ENCODE assay signal across 9 cellular contexts in the genomic region with DNA sequence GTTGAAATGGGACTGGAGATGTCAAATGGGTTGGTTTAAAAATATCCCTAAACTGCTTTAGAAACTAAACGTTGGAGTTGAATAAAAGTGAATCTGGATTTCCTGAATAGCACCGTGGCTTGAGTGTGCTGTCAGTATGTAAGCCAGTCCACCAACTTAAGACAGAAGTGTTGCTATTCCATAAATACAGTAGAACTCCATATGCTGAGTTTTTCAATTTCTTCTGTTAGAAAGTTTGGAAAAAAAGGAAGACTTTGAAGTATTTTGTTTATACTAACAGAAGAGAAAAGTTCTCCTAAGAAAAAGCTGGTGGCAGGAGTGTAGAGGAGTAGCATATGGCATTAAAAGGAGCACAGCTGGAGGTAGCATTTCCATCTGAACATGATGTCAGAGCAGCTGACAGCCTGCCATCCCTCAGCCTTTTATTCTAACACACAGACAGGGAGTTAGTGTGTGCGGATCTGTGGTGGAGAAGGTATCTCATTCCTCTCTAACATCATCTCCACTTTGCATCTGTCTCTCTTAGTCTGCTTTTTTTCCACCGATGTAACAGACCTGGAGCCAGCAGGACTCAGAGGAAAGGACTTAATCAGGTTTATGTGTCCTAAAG. TPM values are rescaled to one million over a fixed set of nuclear protein-coding genes. Genes with fewer than 3 reads are reported as not detected.
DNase-seq lines count a peak whose midpoint lies in the region; ATAC-seq and TF ChIP-seq lines count a peak whose summit lies in the region.
"Had no signal": no experiment of that assay in that cellular context is flagged by ENCODE, and none has a peak within 500 bp of the region (broad histone marks: within the 10 kb centered on the region; RNA-seq: fewer than 3 reads in every experiment).

A gene (plus strand): TSS at position 449 of the 610 bp plus-strand sequence. CDS start 149 bp downstream, at position 598.

- H3K4me1 ChIP-seq in HAP-1, result peaks cover 37% of the 10 kb centered on the region
- H3K4me1 ChIP-seq in OCI-LY3 (ENCODE audit: low read length), result peaks cover 46% of the 10 kb centered on the region
- peaks cover 3% of the 10 kb centered on the region for H3K4me1 ChIP-seq in stomach smooth muscle (ENCODE audit: control insufficient read depth, insufficient read depth, low read length)

- no peak within 1 kb of the TSS for H3K27ac Mint-ChIP-seq in chondrocyte (ENCODE audit: unreplicated experiment)

- H3K36me3 ChIP-seq in HAP-1 (replicated peaks) (peaks cover 12% of the 10 kb centered on the region), OCI-LY3 (replicated peaks; ENCODE audit: low read depth, low read length) (peaks cover 25% of the 10 kb centered on the region), stomach smooth muscle (ENCODE audit: control insufficient read depth in 2 of 2, insufficient read depth in 2 of 2, low read length in 2 of 2) (peaks cover 9 to 15% of the 10 kb centered on the region in 2 donors)

- H4K20me1 ChIP-seq in OCI-LY3 (ENCODE audit: insufficient read depth, low read length), result peaks cover 54% of the 10 kb centered on the region

- H3K4me3 ChIP-seq in HAP-1 (peak within 1 kb of the TSS; percentile 54), OCI-LY3 (ENCODE audit: low read length) (peak within 1 kb of the TSS; percentile 93), stomach smooth muscle (ENCODE audit: low read length in 2 of 2) (peak within 1 kb of the TSS; percentile 82 to 92)

- no peak for ATAC-seq in GM18867 (IDR thresholded peaks at IDR 0.05; ENCODE audit: unreplicated experiment)
- ATAC-seq: HCT116 had no signal

- no peak within 1 kb of the TSS for H2AFZ ChIP-seq in OCI-LY3 (ENCODE audit: low read depth, low read length)

- H3K27me3 ChIP-seq in HAP-1 (ENCODE audit: low read depth) (no peaks in the 10 kb centered on the region), OCI-LY3 (ENCODE audit: low read depth, low read length) (peaks cover 1% of the 10 kb centered on the region), stomach smooth muscle (ENCODE audit: control insufficient read depth in 1 of 2, insufficient read depth in 2 of 2, low read length in 2 of 2) (no peaks in the 10 kb centered on the region)

- no peaks in the 10 kb centered on the region for H3K27me3 Mint-ChIP-seq in chondrocyte (ENCODE audit: low read depth)

- H3K9ac ChIP-seq in OCI-LY3 (ENCODE audit: low read length) (peak within 1 kb of the TSS; percentile 82), stomach smooth muscle (ENCODE audit: low read length in 2 of 2) (peak within 1 kb of the TSS; percentile 62 to 76)

- H3K4me3 Mint-ChIP-seq in chondrocyte (ENCODE audit: unreplicated experiment), result no peak within 1 kb of the TSS

- H3K79me2 ChIP-seq in OCI-LY3 (ENCODE audit: low read length), result peaks cover 49% of the 10 kb centered on the region

- H3K4me1 Mint-ChIP-seq in chondrocyte (ENCODE audit: low read depth), result peaks cover 20% of the 10 kb centered on the region

- peaks cover 3% of the 10 kb centered on the region for H3K36me3 Mint-ChIP-seq in chondrocyte (ENCODE audit: low read depth)

- TF ChIP-seq CTCF in OCI-LY3 (IDR thresholded peaks at IDR 0.05; ENCODE audit: low read depth, low read length), result no peak
- peak; percentile 19 for TF ChIP-seq CTCF in chondrocyte (IDR thresholded peaks at IDR 0.05)
- no peak for TF ChIP-seq CTCF in GM20000 (IDR thresholded peaks at IDR 0.05; ENCODE audit: extremely low read depth, missing control alignments)

- H3K9me3 ChIP-seq in HAP-1 (no peaks in the 10 kb centered on the region), OCI-LY3 (ENCODE audit: insufficient read depth, low read length) (no peaks in the 10 kb centered on the region), stomach smooth muscle (ENCODE audit: control insufficient read depth in 2 of 2, low read length in 2 of 2) (no peaks in the 10 kb centered on the region)

- in situ Hi-C loops in HAP-1 (cut with MboI; ENCODE audit: low sequenced_read_pairs), result no loop called here

- peak; percentile 57 for DNase-seq in AG08395 (ENCODE audit: low spot score)
- DNase-seq in HAP-1 (ENCODE audit: low spot score in 2 of 2), result peak in 1 of 2 experiments; percentile 47
- DNase-seq in chondrocyte (ENCODE audit: low spot score), result no peak
- DNase-seq in left kidney (ENCODE audit: low read depth, low spot score), result peak; percentile 71
- DNase-seq in GM20000 (ENCODE audit: low spot score), result no peak

- H3K27ac ChIP-seq in OCI-LY3 (ENCODE audit: low read length), result peak within 1 kb of the TSS; percentile 79
- peak within 1 kb of the TSS; percentile 64 for H3K27ac ChIP-seq in stomach smooth muscle (ENCODE audit: low read length)

- H3K4me2 ChIP-seq in OCI-LY3 (ENCODE audit: low read length), result peak within 1 kb of the TSS; percentile 100

- H3K9me3 Mint-ChIP-seq in chondrocyte (ENCODE audit: low read depth), result no peaks in the 10 kb centered on the region

RNA-seq across cellular contexts. Expression of the gene that starts here (rescaled TPM):
- total RNA-seq in chondrocyte, result 21.1 to 21.5 TPM (median 21.2 TPM) in 3 replicates

Comparison
In these comparisons a context has a peak if more than half of its experiments do, and no peak if none do; other contexts are left out.
1. DNase-seq: peak in AG08395 (single experiment) and left kidney (single experiment); none in chondrocyte (single experiment) and GM20000 (single experiment).
2. Peak in every context shown above with its lines, with median percentiles within 50 percentile points of each other: H3K4me3 ChIP-seq.